Comparison of ENCODE assay signal across 21 cellular contexts in genomic region chr3:152126260-152126659, GRCh38.
DNase-seq lines count a peak whose midpoint lies in the region; ATAC-seq and TF ChIP-seq lines count a peak whose summit lies in the region.
"Had no signal": no experiment of that assay in that cellular context is flagged by ENCODE, and none has a peak within 500 bp of the region (broad histone marks: within the 10 kb centered on the region; RNA-seq: fewer than 3 reads in every experiment).

No MANE protein-coding gene starts in this region.

- peaks cover 10% of the 10 kb centered on the region for H3F3A ChIP-seq in GM23248 (ENCODE audit: insufficient read depth)

- CTCF ChIA-PET in activated CD4-positive, alpha-beta T cell treated with anti-CD3 and anti-CD28 coated beads, Interleukin-2, amount 10 ng/mL, durations not matched to agents 7 days and 5 days (lab: Charles Lee): interaction anchor here (1.6 kb wide), 1 partner anchor 346 kb away, joined by 3 read pairs; no protein-coding TSS in a partner anchor

- H3K4me3 Mint-ChIP-seq in activated CD4-positive, alpha-beta T cell treated with anti-CD3 and anti-CD28 coated beads, Interleukin-2, amount 10 ng/mL, durations not matched to agents 7 days and 5 days: no peak overlapping the region
- H3K4me3 Mint-ChIP-seq: activated CD8-positive, alpha-beta memory T cell treated with anti-CD3 and anti-CD28 coated beads, Interleukin-2, amount 10 ng/mL, durations not matched to agents 7 days and 5 days; IgD-negative memory B cell had no signal

- peaks cover 13% of the 10 kb centered on the region for H3K27me3 Mint-ChIP-seq in activated CD4-positive, alpha-beta T cell treated with anti-CD3 and anti-CD28 coated beads, Interleukin-2, amount 10 ng/mL, durations not matched to agents 7 days and 5 days

- no peaks in the 10 kb centered on the region for H3K9me2 ChIP-seq in GM23248 (ENCODE audit: insufficient read depth)

- POLR2A ChIA-PET in activated CD4-positive, alpha-beta T cell treated with anti-CD3 and anti-CD28 coated beads, Interleukin-2, amount 10 ng/mL, durations not matched to agents 7 days and 5 days (lab: Charles Lee): no interaction called here

- in situ Hi-C loops in GM23248 (cut with MboI): no loop called here

- 69 to 70% methylated on average over 2 of the region's 2 CpGs for WGBS in GM23248 (ENCODE audit: low coverage in 1 of 2, low lambda C conversion rate in 2 of 2, missing lambda C conversion rate in 2 of 2), 2 experiments

- no peaks in the 10 kb centered on the region for H3K9me3 Mint-ChIP-seq in activated CD4-positive, alpha-beta T cell treated with anti-CD3 and anti-CD28 coated beads, Interleukin-2, amount 10 ng/mL, durations not matched to agents 7 days and 5 days
- H3K9me3 Mint-ChIP-seq: IgD-negative memory B cell had no signal

- TF ChIP-seq CTCF in fibroblast of villous mesenchyme (IDR thresholded peaks at IDR 0.05; ENCODE audit: insufficient read depth, low read depth, low read length) (no peak), mucosa of descending colon (IDR thresholded peaks at IDR 0.05) (no peak)

- no peaks in the 10 kb centered on the region for H3K36me3 Mint-ChIP-seq in activated CD4-positive, alpha-beta T cell treated with anti-CD3 and anti-CD28 coated beads, Interleukin-2, amount 10 ng/mL, durations not matched to agents 7 days and 5 days (ENCODE audit: low read depth)
- H3K36me3 Mint-ChIP-seq: IgD-negative memory B cell had no signal

- H4K20me1 ChIP-seq in GM23248 (ENCODE audit: insufficient read depth): no peaks in the 10 kb centered on the region

- intact Hi-C loops in mucosa of descending colon (cut with DNase I, micrococcal nuclease): no loop called here

- H3K79me2 ChIP-seq in ACC112 (ENCODE audit: control insufficient read depth, insufficient read depth, low read length, unreplicated experiment): no peaks in the 10 kb centered on the region
- no peaks in the 10 kb centered on the region for H3K79me2 ChIP-seq in GM23248 (ENCODE audit: insufficient read depth)

- no peak overlapping the region for H3K4me2 ChIP-seq in GM23248 (ENCODE audit: unreplicated experiment)

- H3K4me1 ChIP-seq in ACC112 (ENCODE audit: control insufficient read depth, insufficient read depth, low read length, unreplicated experiment) (peaks cover 37% of the 10 kb centered on the region), GM23248 (ENCODE audit: insufficient read depth) (peaks cover 22% of the 10 kb centered on the region), adipocyte (ENCODE audit: control insufficient read depth, insufficient read depth, low read length) (peaks cover 22% of the 10 kb centered on the region), mucosa of descending colon (ENCODE audit: low read depth) (no peaks in the 10 kb centered on the region)
- H3K4me1 ChIP-seq: right atrium auricular region, SJCRH30 had no signal

- H3K9me3 ChIP-seq in GM23248 (ENCODE audit: low read depth): no peaks in the 10 kb centered on the region
- no peaks in the 10 kb centered on the region for H3K9me3 ChIP-seq in adipocyte (ENCODE audit: control insufficient read depth, low read length)
- no peaks in the 10 kb centered on the region for H3K9me3 ChIP-seq in mucosa of descending colon
- H3K9me3 ChIP-seq: neutrophil, right atrium auricular region, SJCRH30 had no signal

- no peak overlapping the region for H3K9ac ChIP-seq in GM23248
- H3K9ac ChIP-seq in adipocyte (ENCODE audit: low read length): no peak overlapping the region

- DNase-seq in GM23248: peak; percentile 50
- DNase-seq in adipocyte (ENCODE audit: low read depth): peak; percentile 55
- DNase-seq in fibroblast of villous mesenchyme (ENCODE audit: low read depth): peak; percentile 23
- DNase-seq in activated CD4-positive, alpha-beta T cell treated with anti-CD3 and anti-CD28 coated beads, Interleukin-2, amount 10 ng/mL, durations not matched to agents 7 days and 5 days: no peak
- DNase-seq in midbrain (lab: John Stamatoyannopoulos, UW): no peak
- no peak for DNase-seq in mucosa of descending colon
- DNase-seq in CD1c-positive myeloid dendritic cell (ENCODE audit: extremely low spot score): no peak
- DNase-seq: activated CD4-positive, CD25-positive, alpha-beta regulatory T cell treated with anti-CD3 and anti-CD28 coated beads, Interleukin-2, amount 50 U/mL, for 72 hours; activated CD8-positive, alpha-beta memory T cell treated with anti-CD3 and anti-CD28 coated beads, Interleukin-2, amount 10 ng/mL, durations not matched to agents 7 days and 5 days; activated effector memory CD4-positive, alpha-beta T cell treated with Interleukin-2 at 50 U/mL for 16 hours; hippocampal formation; NCI-H1105; NCI-H2107; NCI-H526; PC-3; SJCRH30 had no signal

- peaks cover 11% of the 10 kb centered on the region for H3K4me1 Mint-ChIP-seq in activated CD4-positive, alpha-beta T cell treated with anti-CD3 and anti-CD28 coated beads, Interleukin-2, amount 10 ng/mL, durations not matched to agents 7 days and 5 days

- no peaks in the 10 kb centered on the region for H3K36me3 ChIP-seq in ACC112 (ENCODE audit: insufficient read depth, low read length)
- no peaks in the 10 kb centered on the region for H3K36me3 ChIP-seq in GM23248 (ENCODE audit: low read depth)
- H3K36me3 ChIP-seq in adipocyte (ENCODE audit: control insufficient read depth, insufficient read depth, low read length, severe bottlenecking): no peaks in the 10 kb centered on the region
- no peaks in the 10 kb centered on the region for H3K36me3 ChIP-seq in mucosa of descending colon (ENCODE audit: low read depth)
- H3K36me3 ChIP-seq: neutrophil, right atrium auricular region, SJCRH30 had no signal

- H3K27ac ChIP-seq in ACC112 (ENCODE audit: low read depth, low read length): peak overlapping the region; percentile 46; the same call in 1 of the 2 replicates
- H3K27ac ChIP-seq in GM23248: no peak overlapping the region
- H3K27ac ChIP-seq: epithelial cell of prostate, neutrophil, right atrium auricular region, SJCRH30 had no signal

- ATAC-seq in mucosa of descending colon: no peak
- ATAC-seq: PC-3 had no signal

- H3K27ac Mint-ChIP-seq in activated CD4-positive, alpha-beta T cell treated with anti-CD3 and anti-CD28 coated beads, Interleukin-2, amount 10 ng/mL, durations not matched to agents 7 days and 5 days: no peak overlapping the region
- H3K27ac Mint-ChIP-seq: activated CD8-positive, alpha-beta memory T cell treated with anti-CD3 and anti-CD28 coated beads, Interleukin-2, amount 10 ng/mL, durations not matched to agents 7 days and 5 days; IgD-negative memory B cell had no signal

- H3K27me3 ChIP-seq in ACC112 (ENCODE audit: insufficient read depth, low read length): no peaks in the 10 kb centered on the region
- H3K27me3 ChIP-seq in GM23248 (replicated peaks; ENCODE audit: insufficient read depth): no peaks in the 10 kb centered on the region
- no peaks in the 10 kb centered on the region for H3K27me3 ChIP-seq in adipocyte (replicated peaks; ENCODE audit: control insufficient read depth, insufficient read depth, low read length)
- H3K27me3 ChIP-seq: neutrophil, right atrium auricular region, SJCRH30 had no signal

- H2AFZ ChIP-seq in ACC112 (ENCODE audit: low read length, unreplicated experiment): no peak overlapping the region
- H2AFZ ChIP-seq in GM23248: no peak overlapping the region

- no peak overlapping the region for H3K4me3 ChIP-seq in ACC112 (ENCODE audit: low read depth, low read length)
- H3K4me3 ChIP-seq in GM23248: no peak overlapping the region
- no peak overlapping the region for H3K4me3 ChIP-seq in adipocyte (ENCODE audit: low read length)
- H3K4me3 ChIP-seq in fibroblast of villous mesenchyme (ENCODE audit: low read depth, low read length): no peak overlapping the region
- no peak overlapping the region for H3K4me3 ChIP-seq in mucosa of descending colon
- H3K4me3 ChIP-seq: right atrium auricular region, SJCRH30 had no signal

Comparison
In these comparisons a context has a peak if more than half of its experiments do, and no peak if none do; other contexts are left out.
1. DNase-seq: peak in GM23248 (single experiment), adipocyte (single experiment) and fibroblast of villous mesenchyme (single experiment); none in activated CD4-positive, alpha-beta T cell treated with anti-CD3 and anti-CD28 coated beads, Interleukin-2, amount 10 ng/mL, durations not matched to agents 7 days and 5 days (single experiment), midbrain (single experiment), mucosa of descending colon (0 of 3) and CD1c-positive myeloid dendritic cell (single experiment).